ENCODE assay signal across 16 cellular contexts in the genomic region with DNA sequence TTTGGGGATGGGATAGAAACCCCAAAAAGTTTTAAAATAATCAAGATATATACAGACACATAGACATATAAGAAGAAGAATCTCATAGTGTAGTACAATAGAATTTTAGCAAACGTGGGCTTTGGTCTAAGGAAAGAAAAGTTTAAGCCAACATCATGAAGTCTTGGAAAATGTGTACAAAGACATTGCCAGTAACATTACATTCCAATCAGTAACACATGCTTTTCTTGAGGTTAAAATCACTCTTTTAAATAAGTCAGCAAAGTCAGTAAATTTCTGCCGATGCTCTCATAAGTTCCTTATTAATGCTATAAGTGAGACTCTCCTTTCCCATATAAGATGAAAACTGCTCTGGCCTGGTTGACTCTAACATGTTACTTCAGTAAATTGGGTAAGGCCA.
A peak's percentile ranks its signal among the peaks of the same experiment; 100 is the strongest.
DNase-seq lines count a peak whose midpoint lies in the region; ATAC-seq, FAIRE-seq and TF ChIP-seq lines count a peak whose summit lies in the region.
"Had no signal": no experiment of that assay in that cellular context is flagged by ENCODE, and none has a peak within 500 bp of the region (broad histone marks: within the 10 kb centered on the region; RNA-seq: fewer than 3 reads in every experiment).

No MANE protein-coding gene starts in this region.

- FAIRE-seq in small intestine (lab: Jason Lieb, UNC) = peak; percentile 15
- FAIRE-seq: GM12891, H1 had no signal

- no peaks in the 10 kb centered on the region for H4K20me1 ChIP-seq in neural progenitor cell (ENCODE audit: low read depth)

- no peaks in the 10 kb centered on the region for H3K27me3 Mint-ChIP-seq in neural progenitor cell (ENCODE audit: insufficient read depth, low read depth)
- H3K27me3 Mint-ChIP-seq: B cell had no signal

- H3K4me3 Mint-ChIP-seq in neural progenitor cell = no peak overlapping the region
- H3K4me3 Mint-ChIP-seq: B cell; CD4-positive, alpha-beta memory T cell had no signal

- H2AFZ ChIP-seq in neural progenitor cell (replicated peaks) = no peak overlapping the region

- H3K36me3 Mint-ChIP-seq in neural progenitor cell = no peaks in the 10 kb centered on the region
- H3K36me3 Mint-ChIP-seq: CD4-positive, alpha-beta memory T cell had no signal

- no peak overlapping the region for H3K4me3 ChIP-seq in ascending aorta
- H3K4me3 ChIP-seq in small intestine (ENCODE audit: low read depth in 1 of 2, low read length in 2 of 2) = no peak overlapping the region
- no peak overlapping the region for H3K4me3 ChIP-seq in aorta (ENCODE audit: low read length in 2 of 2)
- H3K4me3 ChIP-seq in neural progenitor cell = no peak overlapping the region
- H3K4me3 ChIP-seq: HAP-1 had no signal

- H3K36me3 ChIP-seq in ascending aorta = no peaks in the 10 kb centered on the region
- no peaks in the 10 kb centered on the region for H3K36me3 ChIP-seq in small intestine (ENCODE audit: control insufficient read depth in 2 of 2, insufficient read depth in 2 of 2, low read length in 2 of 2)
- no peaks in the 10 kb centered on the region for H3K36me3 ChIP-seq in aorta (ENCODE audit: control insufficient read depth in 1 of 2, insufficient read depth in 2 of 2, low read length in 1 of 2)
- H3K36me3 ChIP-seq in neural progenitor cell = no peaks in the 10 kb centered on the region
- H3K36me3 ChIP-seq: HAP-1 had no signal

- no peak for ATAC-seq in aorta (ENCODE audit: low FRiP score)
- ATAC-seq in HG03520 (IDR thresholded peaks at IDR 0.05; ENCODE audit: unreplicated experiment) = no peak
- ATAC-seq in HG03280 (IDR thresholded peaks at IDR 0.05; ENCODE audit: unreplicated experiment) = no peak

- no peaks in the 10 kb centered on the region for H3K9me3 Mint-ChIP-seq in neural progenitor cell

- no peak for DNase-seq in ascending aorta (ENCODE audit: low spot score in 2 of 2)
- peak; percentile 54 for DNase-seq in fibroblast of peridontal ligament (ENCODE audit: extremely low read depth)
- no peak for DNase-seq in small intestine
- DNase-seq in aorta = no peak
- DNase-seq in neural progenitor cell (ENCODE audit: low spot score) = no peak
- DNase-seq: ACHN; C1 segment of cervical spinal cord; CD4-positive, alpha-beta memory T cell; DMS79; IMR-90 had no signal

- H3K27ac ChIP-seq in ascending aorta (peak overlapping the region; percentile 31 to 78), small intestine (ENCODE audit: low read depth in 1 of 2, low read length in 1 of 2) (no peak overlapping the region), aorta (ENCODE audit: low read depth in 1 of 2, low read length in 2 of 2) (peak overlapping the region; percentile 51 to 67), neural progenitor cell (no peak overlapping the region)

- H3K4me1 Mint-ChIP-seq in neural progenitor cell = no peaks in the 10 kb centered on the region
- H3K4me1 Mint-ChIP-seq: B cell; CD4-positive, alpha-beta memory T cell had no signal

- no peaks in the 10 kb centered on the region for H3K27me3 ChIP-seq in ascending aorta
- H3K27me3 ChIP-seq in small intestine (ENCODE audit: control insufficient read depth in 2 of 2, insufficient read depth in 2 of 2, low read length in 2 of 2) = no peaks in the 10 kb centered on the region
- H3K27me3 ChIP-seq in aorta (ENCODE audit: control insufficient read depth in 1 of 2, insufficient read depth in 2 of 2, low read length in 1 of 2) = no peaks in the 10 kb centered on the region
- H3K27me3 ChIP-seq in neural progenitor cell = no peaks in the 10 kb centered on the region

- 84 to 92% (median 90%) methylated on average over 2 of the region's 2 CpGs for WGBS in small intestine, 3 donors
- WGBS in aorta, 2 donors = 1 to 7% methylated on average over 2 of the region's 2 CpGs

- no peak for TF ChIP-seq CTCF in ascending aorta (IDR thresholded peaks at IDR 0.05)
- TF ChIP-seq CTCF in neural progenitor cell (IDR thresholded peaks at IDR 0.05) = no peak

- intact Hi-C loops in ascending aorta (cut with DNase I) (no loop called here), aorta (cut with DNase I) (no loop called here)

- H3F3A ChIP-seq in neural progenitor cell (ENCODE audit: low read depth) = no peaks in the 10 kb centered on the region

- H3K9ac ChIP-seq in neural progenitor cell = no peak overlapping the region

- no peak overlapping the region for H3K4me2 ChIP-seq in neural progenitor cell

- no peaks in the 10 kb centered on the region for H3K9me3 ChIP-seq in ascending aorta
- H3K9me3 ChIP-seq in small intestine (ENCODE audit: control insufficient read depth, low read depth) = no peaks in the 10 kb centered on the region
- no peaks in the 10 kb centered on the region for H3K9me3 ChIP-seq in aorta (ENCODE audit: control insufficient read depth, low read length)
- H3K9me3 ChIP-seq in neural progenitor cell (ENCODE audit: low read depth) = no peaks in the 10 kb centered on the region
- H3K9me3 ChIP-seq: HAP-1 had no signal

- no peaks in the 10 kb centered on the region for H3K79me2 ChIP-seq in neural progenitor cell (ENCODE audit: low read depth)

- H3K4me1 ChIP-seq in ascending aorta (peaks cover 3 to 15% of the 10 kb centered on the region in 2 donors), small intestine (ENCODE audit: control insufficient read depth in 2 of 2, insufficient read depth in 1 of 2, low read depth in 1 of 2, low read length in 1 of 2) (no peaks in the 10 kb centered on the region), aorta (ENCODE audit: control insufficient read depth in 1 of 2, insufficient read depth in 2 of 2, low read length in 2 of 2) (peaks cover 0 to 9% of the 10 kb centered on the region in 2 donors), neural progenitor cell (no peaks in the 10 kb centered on the region)
- H3K4me1 ChIP-seq: HAP-1 had no signal

- no peak overlapping the region for H3K27ac Mint-ChIP-seq in neural progenitor cell
- H3K27ac Mint-ChIP-seq: B cell; CD4-positive, alpha-beta memory T cell had no signal

Comparison
In these comparisons a context has a peak if more than half of its experiments do, and no peak if none do; other contexts are left out.
1. H3K27ac ChIP-seq: peak in ascending aorta (2 of 2) and aorta (2 of 2); none in small intestine (0 of 2) and neural progenitor cell (single experiment).